In genomic region chr19:55573929-55574328, GRCh38 we compare ENCODE assay signal across 2 cellular contexts. TPM values are rescaled to one million over a fixed set of nuclear protein-coding genes. Genes with fewer than 3 reads are reported as not detected.
"Had no signal": no experiment of that assay in that cellular context is flagged by ENCODE, and none has a peak within 500 bp of the region (broad histone marks: within the 10 kb centered on the region; RNA-seq: fewer than 3 reads in every experiment).

No MANE protein-coding gene starts in this region.

RNA-seq across cellular contexts. Expression of gene SBK3, which starts 28.6 kb away (rescaled TPM):
- total RNA-seq: M059J, MCF 10A had no signal
